8 cellular contexts compared by ENCODE assay signal in the genomic region with DNA sequence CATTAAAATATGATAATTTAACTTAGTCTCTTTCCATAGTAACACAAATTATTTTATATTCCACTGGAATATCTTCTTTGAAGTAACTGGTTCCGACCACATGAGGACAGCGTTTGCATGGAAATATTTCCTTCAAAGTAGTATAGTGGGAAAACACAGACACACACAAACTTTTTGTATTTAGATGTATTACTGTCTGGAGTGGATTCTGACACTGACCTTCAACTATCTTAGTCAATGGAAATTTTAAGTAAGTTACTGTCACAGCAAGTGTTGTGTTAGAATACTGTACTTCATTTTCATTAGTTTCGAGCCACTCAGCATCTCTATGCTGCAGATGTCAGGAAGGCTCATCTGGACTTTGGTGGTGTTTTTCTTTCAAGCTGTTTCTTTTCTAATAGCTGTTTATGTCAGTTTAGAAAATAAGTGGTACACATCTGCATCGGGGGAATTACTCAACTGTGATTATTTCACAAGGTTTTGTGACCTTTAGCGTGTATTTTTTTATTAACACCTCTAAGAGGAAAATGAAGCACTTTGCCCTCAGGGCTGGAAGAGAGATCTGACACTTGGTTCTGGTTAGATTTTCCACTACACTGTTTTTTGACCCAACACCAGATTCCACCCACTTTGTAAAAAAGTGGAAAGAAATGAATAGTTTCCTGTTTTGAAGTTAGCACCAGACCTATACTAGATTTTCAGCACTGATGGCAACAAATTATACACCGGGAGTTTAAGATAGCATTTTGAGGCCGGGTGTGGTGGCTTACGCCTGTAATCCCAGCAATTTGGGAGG. TPM values are rescaled to one million over a fixed set of nuclear protein-coding genes. Genes with fewer than 3 reads are reported as not detected.
A peak's percentile ranks its signal among the peaks of the same experiment; 100 is the strongest.
DNase-seq lines count a peak whose midpoint lies in the region; ATAC-seq and TF ChIP-seq lines count a peak whose summit lies in the region.

No MANE protein-coding gene starts in this region.

- peak; percentile 55 to 64 for TF ChIP-seq CTCF in fibroblast of lung (conservative IDR thresholded peaks at IDR 0.05 in 1 of 2, IDR thresholded peaks at IDR 0.05 in 1 of 2; ENCODE audit: low read depth in 1 of 2, low read length in 2 of 2)
- TF ChIP-seq CTCF in lower leg skin (IDR thresholded peaks at IDR 0.05) = no peak

- H2AFZ ChIP-seq in fibroblast of lung (ENCODE audit: low read length) = no peak overlapping the region

- no peak for TF ChIP-seq POLR2A in lower leg skin (IDR thresholded peaks at IDR 0.05)

- no peaks in the 10 kb centered on the region for H4K20me1 ChIP-seq in fibroblast of lung (ENCODE audit: control insufficient read depth, extremely low read depth, insufficient read depth, low read length)

- no peaks in the 10 kb centered on the region for H3K36me3 Mint-ChIP-seq in stimulated activated naive CD8-positive, alpha-beta T cell treated with anti-CD3 and anti-CD28 coated beads, Interleukin-15, Interleukin-2, amounts not matched to agents 100 ng/mL and 50 ng/mL, for 24 hours (ENCODE audit: low read depth)

- no peak overlapping the region for H3K4me2 ChIP-seq in fibroblast of lung (ENCODE audit: extremely low read depth, insufficient read depth, low read length)

- H3K27ac ChIP-seq in fibroblast of lung (ENCODE audit: insufficient read depth, low read length) = no peak overlapping the region

- ATAC-seq in GM18870 (IDR thresholded peaks at IDR 0.05; ENCODE audit: unreplicated experiment) = no peak

- H3K4me1 Mint-ChIP-seq in stimulated activated naive CD8-positive, alpha-beta T cell treated with anti-CD3 and anti-CD28 coated beads, Interleukin-15, Interleukin-2, amounts not matched to agents 100 ng/mL and 50 ng/mL, for 24 hours (ENCODE audit: low read depth) = peaks cover 15% of the 10 kb centered on the region

- WGBS in lower leg skin, 2 donors = 56 to 62% methylated on average over 8 of the region's 8 CpGs

- H3K4me3 ChIP-seq in fibroblast of lung (replicated peaks in 1 of 4; ENCODE audit: control extremely low read depth in 1 of 4, insufficient read depth in 1 of 4, low read depth in 3 of 4, low read length in 4 of 4) = no peak overlapping the region
- H3K4me3 ChIP-seq in lower leg skin (ENCODE audit: low read depth, poor library complexity, severe bottlenecking) = no peak overlapping the region

- DNase-seq in NCI-H1694 treated with DMSO at 0.1 percent for 48 hours (lab: John Stamatoyannopoulos, UW) (peak; percentile 2), NCI-H1694 (lab: John Stamatoyannopoulos, UW) (no peak), OCI-M1 (lab: John Stamatoyannopoulos, UW) (peak; percentile 41), fibroblast of lung (ENCODE audit: low read depth in 2 of 2) (peak; percentile 26 to 58), lower leg skin (ENCODE audit: low spot score in 2 of 2) (no peak), SHP77 treated with DMSO at 0.1 percent for 48 hours (lab: John Stamatoyannopoulos, UW) (no peak)

- H3K27me3 Mint-ChIP-seq in stimulated activated naive CD8-positive, alpha-beta T cell treated with anti-CD3 and anti-CD28 coated beads, Interleukin-15, Interleukin-2, amounts not matched to agents 100 ng/mL and 50 ng/mL, for 24 hours = peaks cover 29% of the 10 kb centered on the region

- H3K9ac ChIP-seq in fibroblast of lung (ENCODE audit: insufficient read depth, low read length) = no peak overlapping the region

- no peaks in the 10 kb centered on the region for H3K79me2 ChIP-seq in fibroblast of lung (ENCODE audit: control insufficient read depth, insufficient read depth, low read length)

- no peaks in the 10 kb centered on the region for H3K27me3 ChIP-seq in fibroblast of lung (ENCODE audit: control insufficient read depth, insufficient read depth, low read length)

- no peaks in the 10 kb centered on the region for H3K36me3 ChIP-seq in fibroblast of lung (ENCODE audit: control insufficient read depth, insufficient read depth, low read length)

- no peaks in the 10 kb centered on the region for H3K4me1 ChIP-seq in fibroblast of lung (ENCODE audit: control insufficient read depth, extremely low read depth, insufficient read depth, low read length)

- intact Hi-C loops in lower leg skin (cut with DNase I; ENCODE audit: low total_unique reads) = no loop called here

- no peak overlapping the region for H3K4me3 Mint-ChIP-seq in stimulated activated naive CD8-positive, alpha-beta T cell treated with anti-CD3 and anti-CD28 coated beads, Interleukin-15, Interleukin-2, amounts not matched to agents 100 ng/mL and 50 ng/mL, for 24 hours

- H3K9me3 ChIP-seq in fibroblast of lung (ENCODE audit: control insufficient read depth, insufficient read depth, low read depth, low read length) = no peaks in the 10 kb centered on the region

- H3K27ac Mint-ChIP-seq in stimulated activated naive CD8-positive, alpha-beta T cell treated with anti-CD3 and anti-CD28 coated beads, Interleukin-15, Interleukin-2, amounts not matched to agents 100 ng/mL and 50 ng/mL, for 24 hours = peak overlapping the region; percentile 66

- no peaks in the 10 kb centered on the region for H3K9me3 Mint-ChIP-seq in stimulated activated naive CD8-positive, alpha-beta T cell treated with anti-CD3 and anti-CD28 coated beads, Interleukin-15, Interleukin-2, amounts not matched to agents 100 ng/mL and 50 ng/mL, for 24 hours

RNA-seq across cellular contexts. Expression of gene THOC1, which starts 18.9 kb away (rescaled TPM):
- total RNA-seq in fibroblast of lung = 33.9 and 35.2 TPM in 2 replicates
- polyA plus RNA-seq in fibroblast of lung = 18.2 and 20.2 TPM in 2 replicates
- polyA plus RNA-seq in fibroblast of lung (2012) = 13.5 and 15.2 TPM in 2 replicates
- polyA minus RNA-seq in fibroblast of lung (ENCODE audit: low replicate concordance) = not detected in 2 replicates
- total RNA-seq in lower leg skin = 10 to 100 TPM; 28.8 to 61.6 (median 38.2) TPM

Comparison
In these comparisons a context has a peak if more than half of its experiments do, and no peak if none do; other contexts are left out.
1. DNase-seq: peak in NCI-H1694 treated with DMSO at 0.1 percent for 48 hours (single experiment), OCI-M1 (single experiment) and fibroblast of lung (2 of 2); none in NCI-H1694 (single experiment), lower leg skin (0 of 2) and SHP77 treated with DMSO at 0.1 percent for 48 hours (single experiment).
2. CTCF ChIP-seq: peak in fibroblast of lung (2 of 2); none in lower leg skin (0 of 3).